30 cellular contexts compared by ENCODE assay signal in genomic region chr1:177289532-177289931, GRCh38.
"Had no signal": no experiment of that assay in that cellular context is flagged by ENCODE, and none has a peak within 500 bp of the region (broad histone marks: within the 10 kb centered on the region; RNA-seq: fewer than 3 reads in every experiment).

No MANE protein-coding gene starts in this region.

- H3K27ac ChIP-seq: adrenal gland, body of pancreas, coronary artery, esophagus muscularis mucosa, gastroesophageal sphincter, heart right ventricle, hepatocyte, VCaP had no signal

- H3K4me1 ChIP-seq: esophagus muscularis mucosa, heart right ventricle had no signal

- ATAC-seq: activated CD4-positive, CD25-positive, alpha-beta regulatory T cell treated with anti-CD3 and anti-CD28 coated beads, Interleukin-2, amount 50 U/mL, for 24 hours; activated CD8-positive, alpha-beta memory T cell treated with anti-CD3 and anti-CD28 coated beads, Interleukin-2, amount 10 ng/mL, durations not matched to agents 7 days and 5 days; activated CD8-positive, alpha-beta T cell treated with anti-CD3 and anti-CD28 coated beads, Interleukin-2, amount 10 ng/mL, durations not matched to agents 7 days and 5 days; activated naive CD8-positive, alpha-beta T cell treated with anti-CD3 and anti-CD28 coated beads, Interleukin-2, amount 50 U/mL, for 24 hours; body of pancreas; gastroesophageal sphincter; heart right ventricle had no signal

- DNase-seq: activated B cell treated with CpG ODN at 0.5 μM for 24 hours; activated CD4-positive, alpha-beta T cell treated with anti-CD3 and anti-CD28 coated beads for 48 hours; activated CD4-positive, alpha-beta T cell treated with anti-CD3 and anti-CD28 coated beads, Interleukin-2, amount 50 U/mL, for 1 hour; activated CD4-positive, alpha-beta T cell treated with anti-CD3 and anti-CD28 coated beads, Interleukin-2, amount 50 U/mL, for 48 hours; activated CD8-positive, alpha-beta memory T cell treated with anti-CD3 and anti-CD28 coated beads, Interleukin-2, amount 10 ng/mL, durations not matched to agents 7 days and 5 days; activated CD8-positive, alpha-beta memory T cell treated with anti-CD3 and anti-CD28 coated beads, Interleukin-2, amount 50 U/mL, for 4 hours; activated CD8-positive, alpha-beta T cell treated with anti-CD3 and anti-CD28 coated beads, Interleukin-2, amount 10 ng/mL, durations not matched to agents 7 days and 5 days; activated effector memory CD4-positive, alpha-beta T cell treated with anti-CD3 and anti-CD28 coated beads, Interleukin-2, amount 50 U/mL, for 16 hours; activated naive CD4-positive, alpha-beta T cell treated with anti-CD3 and anti-CD28 coated beads for 36 hours; activated naive CD8-positive, alpha-beta T cell treated with anti-CD3 and anti-CD28 coated beads for 36 hours; activated naive CD8-positive, alpha-beta T cell treated with anti-CD3 and anti-CD28 coated beads, Interleukin-2, amount 50 U/mL, for 24 hours; activated T-cell treated with anti-CD3 and anti-CD28 coated beads, Interleukin-2, amount 50 U/mL, for 1 hour; activated T-cell treated with anti-CD3 and anti-CD28 coated beads, Interleukin-2, amount 50 U/mL, for 48 hours; adrenal gland; amygdala; aorta; body of pancreas; dorsolateral prefrontal cortex; effector memory CD4-positive, alpha-beta T cell; endodermal cell; erythroblast; foreskin melanocyte; heart right ventricle; T-helper 2 cell had no signal

- H3K9me3 ChIP-seq: adrenal gland, body of pancreas, esophagus muscularis mucosa, gastroesophageal sphincter had no signal

- H3K27me3 ChIP-seq: adrenal gland, body of pancreas, dorsolateral prefrontal cortex, esophagus muscularis mucosa, gastroesophageal sphincter, heart right ventricle, hepatocyte had no signal

- H3K36me3 ChIP-seq: adrenal gland, esophagus muscularis mucosa, gastroesophageal sphincter, heart right ventricle had no signal

- H3K4me3 ChIP-seq: adrenal gland, body of pancreas, coronary artery, dorsolateral prefrontal cortex, esophagus muscularis mucosa, gastroesophageal sphincter, heart right ventricle, hepatocyte had no signal
